Comparison of ENCODE assay signal across 1 cellular context in genomic region chrX:154429708-154430107, GRCh38.
TF ChIP-seq lines count a peak whose summit lies in the region.

No MANE protein-coding gene starts in this region.

TF ChIP-seq in H1, 55 proteins besides CTCF, POLR2A, EP300 and RAD21:
- TF ChIP-seq TCF12 (IDR thresholded peaks at IDR 0.05; ENCODE audit: low read depth, low read length), result no peak
- no peak for TF ChIP-seq RXRA (IDR thresholded peaks at IDR 0.05; ENCODE audit: insufficient read depth, low read depth, low read length)
- no peak for TF ChIP-seq SRF (IDR thresholded peaks at IDR 0.05; ENCODE audit: low read depth, low read length)
- TF ChIP-seq GABPA (IDR thresholded peaks at IDR 0.05; ENCODE audit: borderline replicate concordance, insufficient read depth, low read length), result no peak
- TF ChIP-seq JUN (IDR thresholded peaks at IDR 0.05; ENCODE audit: low read depth, low read length), result no peak
- no peak for TF ChIP-seq TAF1 (IDR thresholded peaks at IDR 0.05; ENCODE audit: low read depth, low read length)
- no peak for TF ChIP-seq TAF7 (optimal IDR thresholded peaks at IDR 0.05; ENCODE audit: borderline replicate concordance, low read depth, low read length)
- no peak for TF ChIP-seq EZH2 (IDR thresholded peaks at IDR 0.05; ENCODE audit: low read depth, low read length, severe bottlenecking)
- TF ChIP-seq SP4 (IDR thresholded peaks at IDR 0.05; ENCODE audit: low read length), result no peak
